ENCODE assay signal across 25 cellular contexts in genomic region chr10:71015674-71016073, GRCh38.
DNase-seq lines count a peak whose midpoint lies in the region; FAIRE-seq and TF ChIP-seq lines count a peak whose summit lies in the region.
"Had no signal": no experiment of that assay in that cellular context is flagged by ENCODE, and none has a peak within 500 bp of the region (broad histone marks: within the 10 kb centered on the region; RNA-seq: fewer than 3 reads in every experiment).

No MANE protein-coding gene starts in this region.

- no peak overlapping the region for H3K27ac Mint-ChIP-seq in T-helper 2 cell treated with Interferon-gamma antibody and Interleukin-4, amounts not matched to agents 5 μg/mL and 100 μg/mL, for 36 hours
- H3K27ac Mint-ChIP-seq: activated naive CD4-positive, alpha-beta T cell treated with anti-CD3 and anti-CD28 coated beads, Interleukin-2, amount 10 ng/mL, durations not matched to agents 7 days and 5 days; activated T-helper 17 cell treated with anti-CD3 and anti-CD28 coated beads, Interleukin-2, amount 50 U/mL, for 72 hours had no signal

- H3K36me3 Mint-ChIP-seq in T-helper 2 cell treated with Interferon-gamma antibody and Interleukin-4, amounts not matched to agents 5 μg/mL and 100 μg/mL, for 36 hours (ENCODE audit: low read depth), result no peaks in the 10 kb centered on the region
- H3K36me3 Mint-ChIP-seq: activated naive CD4-positive, alpha-beta T cell treated with anti-CD3 and anti-CD28 coated beads, Interleukin-2, amount 10 ng/mL, durations not matched to agents 7 days and 5 days had no signal

- no peaks in the 10 kb centered on the region for H4K20me1 ChIP-seq in BLaER1 treated with 17β-estradiol and CSF1 and Interleukin-3, amounts not matched to agents 10 nM and 100 nM
- H4K20me1 ChIP-seq in endothelial cell of umbilical vein (replicated peaks; ENCODE audit: control insufficient read depth, extremely low read depth, insufficient read depth, low read length), result no peaks in the 10 kb centered on the region

- dilution Hi-C loops in endothelial cell of umbilical vein (cut with MboI; ENCODE audit: extremely low pct_ligation_motif_present, low sequenced_read_pairs), result no loop called here

- peak overlapping the region; percentile 56 for H2AFZ ChIP-seq in endothelial cell of umbilical vein (ENCODE audit: low read depth, low read length)

- no peaks in the 10 kb centered on the region for H3K9me3 Mint-ChIP-seq in T-helper 2 cell treated with Interferon-gamma antibody and Interleukin-4, amounts not matched to agents 5 μg/mL and 100 μg/mL, for 36 hours
- H3K9me3 Mint-ChIP-seq: activated naive CD4-positive, alpha-beta T cell treated with anti-CD3 and anti-CD28 coated beads, Interleukin-2, amount 10 ng/mL, durations not matched to agents 7 days and 5 days; activated T-helper 17 cell treated with anti-CD3 and anti-CD28 coated beads, Interleukin-2, amount 50 U/mL, for 72 hours had no signal

- H3K4me1 Mint-ChIP-seq in T-helper 2 cell treated with Interferon-gamma antibody and Interleukin-4, amounts not matched to agents 5 μg/mL and 100 μg/mL, for 36 hours (ENCODE audit: low read depth), result peaks cover 4% of the 10 kb centered on the region
- H3K4me1 Mint-ChIP-seq: activated T-helper 17 cell treated with anti-CD3 and anti-CD28 coated beads, Interleukin-2, amount 50 U/mL, for 72 hours had no signal

- no peak for TF ChIP-seq CTCF in endothelial cell of umbilical vein (IDR thresholded peaks at IDR 0.05; ENCODE audit: extremely low read depth in 1 of 2, insufficient read depth in 1 of 2, low read depth in 1 of 2, low read length in 2 of 2)

- H3K36me3 ChIP-seq in BLaER1 treated with 17β-estradiol and CSF1 and Interleukin-3, amounts not matched to agents 10 nM and 100 nM, result no peaks in the 10 kb centered on the region
- no peaks in the 10 kb centered on the region for H3K36me3 ChIP-seq in endothelial cell of umbilical vein (ENCODE audit: control insufficient read depth in 2 of 2, extremely low read depth in 1 of 2, insufficient read depth in 2 of 2, low read length in 2 of 2)
- H3K36me3 ChIP-seq: brain microvascular endothelial cell, gastroesophageal sphincter, sigmoid colon, tibial nerve had no signal

- peak overlapping the region; percentile 46 to 75 (median 66) for H3K4me2 ChIP-seq in BLaER1 treated with 17β-estradiol and CSF1 and Interleukin-3, amounts not matched to agents 10 nM and 100 nM
- H3K4me2 ChIP-seq in endothelial cell of umbilical vein (ENCODE audit: insufficient read depth, low read length), result peak overlapping the region; percentile 52

- peaks cover 7 to 16% (median 11%) of the 10 kb centered on the region in 10 experiments for H3K4me1 ChIP-seq in BLaER1 treated with 17β-estradiol and CSF1 and Interleukin-3, amounts not matched to agents 10 nM and 100 nM
- H3K4me1 ChIP-seq in endothelial cell of umbilical vein (ENCODE audit: control insufficient read depth, extremely low read depth, insufficient read depth, low read length), result peaks cover 11% of the 10 kb centered on the region
- H3K4me1 ChIP-seq: Caco-2, gastroesophageal sphincter, sigmoid colon, tibial nerve had no signal

- H3K9ac ChIP-seq in BLaER1 treated with 17β-estradiol and CSF1 and Interleukin-3, amounts not matched to agents 10 nM and 100 nM, result no peak overlapping the region
- H3K9ac ChIP-seq in endothelial cell of umbilical vein (replicated peaks; ENCODE audit: extremely low read depth, insufficient read depth, low read length), result no peak overlapping the region

- intact Hi-C loops in endothelial cell of umbilical vein (cut with micrococcal nuclease), result no loop called here
- intact Hi-C loops in posterior cingulate gyrus (cut with DNase I), result no loop called here

- no TSS peak for BruUV-seq in endothelial cell of umbilical vein (replicated peaks; lab: Mats Ljungman, UMichigan)

- FAIRE-seq in endothelial cell of umbilical vein (lab: Jason Lieb, UNC), result peak; percentile 97
- FAIRE-seq: G401.6, TTC549 had no signal

- H3K27ac ChIP-seq in BLaER1 treated with 17β-estradiol and CSF1 and Interleukin-3, amounts not matched to agents 10 nM and 100 nM, result peak overlapping the region in 4 of 11 experiments; percentile 11 to 52 (median 26); a peak in 5 of 22 replicates
- H3K27ac ChIP-seq in endothelial cell of umbilical vein (ENCODE audit: insufficient read depth, low read depth, low read length), result peak overlapping the region; percentile 68
- H3K27ac ChIP-seq: brain microvascular endothelial cell, gastroesophageal sphincter, sigmoid colon, tibial nerve had no signal

- no peak overlapping the region for H3K4me3 Mint-ChIP-seq in T-helper 2 cell treated with Interferon-gamma antibody and Interleukin-4, amounts not matched to agents 5 μg/mL and 100 μg/mL, for 36 hours
- H3K4me3 Mint-ChIP-seq: activated naive CD4-positive, alpha-beta T cell treated with anti-CD3 and anti-CD28 coated beads, Interleukin-2, amount 10 ng/mL, durations not matched to agents 7 days and 5 days; activated T-helper 17 cell treated with anti-CD3 and anti-CD28 coated beads, Interleukin-2, amount 50 U/mL, for 72 hours had no signal

- H3K9me3 ChIP-seq in BLaER1 treated with 17β-estradiol and CSF1 and Interleukin-3, amounts not matched to agents 10 nM and 100 nM (replicated peaks in 1 of 11), result peaks cover 0 to 3% (median 1%) of the 10 kb centered on the region in 11 experiments; a peak in 5 of 22 replicates
- H3K9me3 ChIP-seq in endothelial cell of umbilical vein (replicated peaks; ENCODE audit: control insufficient read depth, insufficient read depth, low read length), result no peaks in the 10 kb centered on the region
- H3K9me3 ChIP-seq: Caco-2, sigmoid colon had no signal

- H3K27me3 Mint-ChIP-seq in T-helper 2 cell treated with Interferon-gamma antibody and Interleukin-4, amounts not matched to agents 5 μg/mL and 100 μg/mL, for 36 hours (ENCODE audit: low read depth), result peaks cover 3% of the 10 kb centered on the region

- POLR2A ChIA-PET in HEK293T (lab: Yijun Ruan, JAX), result no interaction called here
- POLR2A ChIA-PET in endothelial cell of umbilical vein (lab: Charles Lee), result no interaction called here

- CTCF ChIA-PET in HEK293T (lab: Yijun Ruan, JAX) (no interaction called here), endothelial cell of umbilical vein (lab: Charles Lee) (interaction anchor here (0.7 to 0.9 kb wide), 4 partner anchors 8 to 48 kb away, joined by 3 to 5 read pairs (median 4); no protein-coding TSS in a partner anchor)

- H3K27me3 ChIP-seq in BLaER1 treated with 17β-estradiol and CSF1 and Interleukin-3, amounts not matched to agents 10 nM and 100 nM, result no peaks in the 10 kb centered on the region
- H3K27me3 ChIP-seq in endothelial cell of umbilical vein (ENCODE audit: control insufficient read depth in 2 of 2, insufficient read depth in 2 of 2, low read length in 2 of 2), result no peaks in the 10 kb centered on the region
- H3K27me3 ChIP-seq: brain microvascular endothelial cell, sigmoid colon had no signal

- no peaks in the 10 kb centered on the region for H3K79me2 ChIP-seq in endothelial cell of umbilical vein (ENCODE audit: control insufficient read depth, insufficient read depth, low read length)

- H3K4me3 ChIP-seq in BLaER1 treated with 17β-estradiol and CSF1 and Interleukin-3, amounts not matched to agents 10 nM and 100 nM, result no peak overlapping the region
- H3K4me3 ChIP-seq in endothelial cell of umbilical vein (replicated peaks in 1 of 3; ENCODE audit: insufficient read depth in 1 of 3, low read depth in 1 of 3, low read length in 3 of 3), result no peak overlapping the region
- H3K4me3 ChIP-seq: gastroesophageal sphincter, sigmoid colon, tibial nerve had no signal

- no peaks in the 10 kb centered on the region for H3K9me1 ChIP-seq in endothelial cell of umbilical vein (replicated peaks; ENCODE audit: control insufficient read depth, extremely low read depth, insufficient read depth, low read length)

- DNase-seq in HEK293T (ENCODE audit: extremely low spot score), result peak; percentile 32
- DNase-seq in SKM-1 (lab: John Stamatoyannopoulos, UW; ENCODE audit: unreplicated experiment), result peak; percentile 31
- peak; percentile 72 for DNase-seq in endothelial cell of umbilical vein (ENCODE audit: low read depth, low spot score)
- DNase-seq in posterior cingulate gyrus, result no peak
- no peak for DNase-seq in T-helper 2 cell treated with Interferon-gamma antibody and Interleukin-4, amounts not matched to agents 5 μg/mL and 100 μg/mL, for 36 hours (ENCODE audit: low spot score)
- no peak for DNase-seq in iPS-NIHi7 (ENCODE audit: extremely low spot score)
- DNase-seq: activated CD4-positive, alpha-beta T cell treated with anti-CD3 and anti-CD28 coated beads, Interleukin-2, amount 50 U/mL, for 4 hours; activated naive CD4-positive, alpha-beta T cell treated with anti-CD3 and anti-CD28 coated beads, Interleukin-2, amount 10 ng/mL, durations not matched to agents 7 days and 5 days; amygdala; brain microvascular endothelial cell; C1 segment of cervical spinal cord; Caco-2; DMS53; mesendoderm; NCI-H1105; NCI-H187; sigmoid colon; stimulated activated CD4-positive, alpha-beta T cell treated with anti-CD3 and anti-CD28 coated beads, Interleukin-12 subunit alpha, Interleukin-12 subunit beta, amount 100 ng/mL, for 4 hours; stimulated activated CD4-positive, alpha-beta T cell treated with anti-CD3 and anti-CD28 coated beads, Interleukin-2, amount 100 ng/mL, for 48 hours had no signal

- TF ChIP-seq POLR2A in endothelial cell of umbilical vein (IDR thresholded peaks at IDR 0.05; ENCODE audit: low read depth, low read length), result no peak

TF ChIP-seq in HEK293T, 16 proteins besides CTCF, POLR2A, EP300 and RAD21 (continues in another document):
- TF ChIP-seq TARDBP (IDR thresholded peaks at IDR 0.05), result no peak
- no peak for TF ChIP-seq ZNF384 (IDR thresholded peaks at IDR 0.05)
- no peak for TF ChIP-seq FOXA1 (IDR thresholded peaks at IDR 0.05)
- TF ChIP-seq SUZ12 (IDR thresholded peaks at IDR 0.05), result no peak
- no peak for TF ChIP-seq SP1 (IDR thresholded peaks at IDR 0.05)
- TF ChIP-seq ARNT (IDR thresholded peaks at IDR 0.05), result no peak
- TF ChIP-seq FOXM1 (IDR thresholded peaks at IDR 0.05; ENCODE audit: borderline replicate concordance), result no peak
- TF ChIP-seq ELF4 (IDR thresholded peaks at IDR 0.05), result no peak
- no peak for TF ChIP-seq BHLHE40 (IDR thresholded peaks at IDR 0.05; ENCODE audit: borderline replicate concordance)
- TF ChIP-seq NFRKB (IDR thresholded peaks at IDR 0.05), result no peak

TF ChIP-seq in endothelial cell of umbilical vein, 7 proteins besides CTCF, POLR2A, EP300 and RAD21 (continues in another document):
- TF ChIP-seq MYC (IDR thresholded peaks at IDR 0.05; ENCODE audit: low read depth, low read length) (no peak), GATA2 (IDR thresholded peaks at IDR 0.05; ENCODE audit: insufficient read depth, insufficient read length, low read depth, low read length) (no peak), EZH2 (IDR thresholded peaks at IDR 0.05; ENCODE audit: borderline replicate concordance, low read depth, low read length, severe bottlenecking) (no peak), POLR2AphosphoS5 (IDR thresholded peaks at IDR 0.05; ENCODE audit: insufficient read depth, low read depth, low read length) (peak; percentile 72), FOS (IDR thresholded peaks at IDR 0.05; ENCODE audit: borderline replicate concordance, insufficient read depth, low read length) (peak; percentile 76), JUN (IDR thresholded peaks at IDR 0.05; ENCODE audit: borderline replicate concordance, insufficient read depth, insufficient read length, low read depth) (peak; percentile 90)

Comparison
In these comparisons a context has a peak if more than half of its experiments do, and no peak if none do; other contexts are left out.
1. DNase-seq: peak in HEK293T (single experiment), SKM-1 (single experiment) and endothelial cell of umbilical vein (single experiment); none in posterior cingulate gyrus (0 of 10), T-helper 2 cell treated with Interferon-gamma antibody and Interleukin-4, amounts not matched to agents 5 μg/mL and 100 μg/mL, for 36 hours (single experiment) and iPS-NIHi7 (single experiment).